In the genomic region with DNA sequence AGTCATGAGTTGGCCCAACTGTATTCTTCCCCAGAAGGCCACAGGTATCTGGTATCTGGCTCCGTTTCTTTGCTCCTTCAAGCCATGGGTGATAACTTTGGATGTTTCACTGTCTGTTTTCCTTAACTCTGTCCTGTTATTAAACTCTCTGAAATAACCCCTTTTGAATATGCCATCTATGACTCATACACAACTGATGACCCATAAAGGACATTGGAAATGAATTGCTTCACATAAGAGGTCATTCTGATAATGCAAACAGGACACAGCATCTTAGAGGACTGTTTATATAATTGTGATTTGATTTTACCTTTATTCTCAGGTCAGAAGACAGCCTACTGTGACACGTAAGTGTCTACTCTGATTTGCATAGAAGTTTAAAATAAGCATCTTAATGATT, we compare ENCODE assay signal across 32 cellular contexts.
"Had no signal": no experiment of that assay in that cellular context is flagged by ENCODE, and none has a peak within 500 bp of the region (broad histone marks: within the 10 kb centered on the region; RNA-seq: fewer than 3 reads in every experiment).

No MANE protein-coding gene starts in this region.

- H3K4me1 ChIP-seq: breast epithelium, right lobe of liver, thyroid gland, upper lobe of left lung had no signal

- DNase-seq: activated B cell treated with CpG ODN at 0.5 μM for 24 hours; activated CD4-positive, alpha-beta T cell treated with anti-CD3 and anti-CD28 coated beads for 36 hours; activated CD8-positive, alpha-beta memory T cell treated with anti-CD3 and anti-CD28 coated beads, Interleukin-2, amount 10 ng/mL, durations not matched to agents 7 days and 5 days; activated CD8-positive, alpha-beta T cell treated with anti-CD3 and anti-CD28 coated beads, Interleukin-2, amount 10 ng/mL, durations not matched to agents 7 days and 5 days; activated naive CD8-positive, alpha-beta T cell treated with anti-CD3 and anti-CD28 coated beads, Interleukin-2, amount 50 U/mL, for 24 hours; activated T-cell treated with anti-CD3 and anti-CD28 coated beads, Interleukin-2, amount 50 U/mL, for 48 hours; amygdala; central memory CD4-positive, alpha-beta T cell; kidney; left colon; naive B cell; nephron progenitor cell; ovary; right lobe of liver; stimulated activated CD4-positive, alpha-beta T cell treated with anti-CD3 and anti-CD28 coated beads, Interleukin-12 subunit alpha, Interleukin-12 subunit beta, amount 100 ng/mL, for 4 hours; stimulated activated CD4-positive, alpha-beta T cell treated with anti-CD3 and anti-CD28 coated beads, Interleukin-4, amount 100 ng/mL, for 24 hours; stimulated activated naive CD8-positive, alpha-beta T cell treated with anti-CD3 and anti-CD28 coated beads, Interleukin-15, amount 100 ng/mL, for 72 hours; substantia nigra; upper lobe of left lung had no signal

- H3K9me3 ChIP-seq: breast epithelium, neutrophil, ovary, right lobe of liver, thyroid gland, upper lobe of left lung had no signal

- H3K27ac Mint-ChIP-seq: activated B cell treated with CpG ODN at 0.5 μM for 24 hours; activated CD4-positive, alpha-beta T cell treated with anti-CD3 and anti-CD28 coated beads for 36 hours; activated CD8-positive, alpha-beta memory T cell treated with anti-CD3 and anti-CD28 coated beads, Interleukin-2, amount 10 ng/mL, durations not matched to agents 7 days and 5 days; activated CD8-positive, alpha-beta T cell treated with anti-CD3 and anti-CD28 coated beads, Interleukin-2, amount 10 ng/mL, durations not matched to agents 7 days and 5 days; activated naive CD4-positive, alpha-beta T cell treated with anti-CD3 and anti-CD28 coated beads, Interleukin-2, amount 50 U/mL, for 24 hours; activated naive CD8-positive, alpha-beta T cell treated with anti-CD3 and anti-CD28 coated beads, Interleukin-2, amount 50 U/mL, for 24 hours; activated T-helper 2 cell treated with anti-CD3 and anti-CD28 coated beads, Interferon-gamma antibody, Interleukin-2, Interleukin-4, amounts not matched to agents 10 μg/mL and 5 μg/mL and 100 μg/mL, durations not matched to agents 14 hours and 24 hours and 36 hours; mesothelial cell of epicardium; nephron progenitor cell; progenitor cell of endocrine pancreas; stimulated activated effector memory CD8-positive, alpha-beta T cell treated with anti-CD3 and anti-CD28 coated beads, Interleukin-12 subunit alpha, Interleukin-12 subunit beta, amount 100 ng/mL, for 72 hours; stimulated activated naive CD8-positive, alpha-beta T cell treated with anti-CD3 and anti-CD28 coated beads, Interleukin-15, amount 100 ng/mL, for 72 hours; T-helper 2 cell treated with Interferon-gamma antibody and Interleukin-4, amounts not matched to agents 5 μg/mL and 100 μg/mL, for 36 hours had no signal

- H3K27me3 Mint-ChIP-seq: activated B cell treated with CpG ODN at 0.5 μM for 24 hours; activated CD4-positive, alpha-beta T cell treated with anti-CD3 and anti-CD28 coated beads for 36 hours; activated CD8-positive, alpha-beta memory T cell treated with anti-CD3 and anti-CD28 coated beads, Interleukin-2, amount 10 ng/mL, durations not matched to agents 7 days and 5 days; activated naive CD4-positive, alpha-beta T cell treated with anti-CD3 and anti-CD28 coated beads, Interleukin-2, amount 50 U/mL, for 24 hours; activated naive CD8-positive, alpha-beta T cell treated with anti-CD3 and anti-CD28 coated beads, Interleukin-2, amount 50 U/mL, for 24 hours; naive B cell; stimulated activated naive CD8-positive, alpha-beta T cell treated with anti-CD3 and anti-CD28 coated beads, Interleukin-15, amount 100 ng/mL, for 72 hours had no signal

- H3K4me3 ChIP-seq: breast epithelium, hepatocyte, ovary, right lobe of liver, skin epidermis, thyroid gland, upper lobe of left lung had no signal

- H3K4me1 Mint-ChIP-seq: activated B cell treated with CpG ODN at 0.5 μM for 24 hours; activated CD4-positive, alpha-beta T cell treated with anti-CD3 and anti-CD28 coated beads for 36 hours; activated CD8-positive, alpha-beta memory T cell treated with anti-CD3 and anti-CD28 coated beads, Interleukin-2, amount 10 ng/mL, durations not matched to agents 7 days and 5 days; activated naive CD4-positive, alpha-beta T cell treated with anti-CD3 and anti-CD28 coated beads, Interleukin-2, amount 50 U/mL, for 24 hours; activated naive CD8-positive, alpha-beta T cell treated with anti-CD3 and anti-CD28 coated beads, Interleukin-2, amount 50 U/mL, for 24 hours; naive B cell; stimulated activated effector memory CD8-positive, alpha-beta T cell treated with anti-CD3 and anti-CD28 coated beads, Interleukin-12 subunit alpha, Interleukin-12 subunit beta, amount 100 ng/mL, for 72 hours; stimulated activated naive CD8-positive, alpha-beta T cell treated with anti-CD3 and anti-CD28 coated beads, Interleukin-15, amount 100 ng/mL, for 72 hours had no signal

- H3K79me2 ChIP-seq: hepatocyte had no signal

- H3K4me2 ChIP-seq: hepatocyte had no signal

- H2AFZ ChIP-seq: hepatocyte had no signal

- FAIRE-seq: frontal cortex, kidney had no signal

- H3K4me3 Mint-ChIP-seq: activated B cell treated with CpG ODN at 0.5 μM for 24 hours; activated CD4-positive, alpha-beta T cell treated with anti-CD3 and anti-CD28 coated beads for 36 hours; activated CD8-positive, alpha-beta memory T cell treated with anti-CD3 and anti-CD28 coated beads, Interleukin-2, amount 10 ng/mL, durations not matched to agents 7 days and 5 days; activated CD8-positive, alpha-beta T cell treated with anti-CD3 and anti-CD28 coated beads, Interleukin-2, amount 10 ng/mL, durations not matched to agents 7 days and 5 days; activated naive CD4-positive, alpha-beta T cell treated with anti-CD3 and anti-CD28 coated beads, Interleukin-2, amount 50 U/mL, for 24 hours; activated naive CD8-positive, alpha-beta T cell treated with anti-CD3 and anti-CD28 coated beads, Interleukin-2, amount 50 U/mL, for 24 hours; mesothelial cell of epicardium; naive B cell; nephron progenitor cell; stimulated activated effector memory CD8-positive, alpha-beta T cell treated with anti-CD3 and anti-CD28 coated beads, Interleukin-12 subunit alpha, Interleukin-12 subunit beta, amount 100 ng/mL, for 72 hours; stimulated activated naive CD8-positive, alpha-beta T cell treated with anti-CD3 and anti-CD28 coated beads, Interleukin-15, amount 100 ng/mL, for 72 hours; T-helper 2 cell treated with Interferon-gamma antibody and Interleukin-4, amounts not matched to agents 5 μg/mL and 100 μg/mL, for 36 hours had no signal

- H3K36me3 ChIP-seq: breast epithelium, neutrophil, ovary, right lobe of liver, thyroid gland, upper lobe of left lung had no signal

- H3K27ac ChIP-seq: breast epithelium, hepatocyte, neutrophil, ovary, right lobe of liver, skin epidermis, thyroid gland, upper lobe of left lung had no signal

- H3K9me3 Mint-ChIP-seq: activated B cell treated with CpG ODN at 0.5 μM for 24 hours; activated naive CD4-positive, alpha-beta T cell treated with anti-CD3 and anti-CD28 coated beads, Interleukin-2, amount 50 U/mL, for 24 hours; activated naive CD8-positive, alpha-beta T cell treated with anti-CD3 and anti-CD28 coated beads, Interleukin-2, amount 50 U/mL, for 24 hours; activated T-helper 2 cell treated with anti-CD3 and anti-CD28 coated beads, Interferon-gamma antibody, Interleukin-2, Interleukin-4, amounts not matched to agents 10 μg/mL and 5 μg/mL and 100 μg/mL, durations not matched to agents 14 hours and 24 hours and 36 hours; mesothelial cell of epicardium; nephron progenitor cell; T-helper 2 cell treated with Interferon-gamma antibody and Interleukin-4, amounts not matched to agents 5 μg/mL and 100 μg/mL, for 36 hours had no signal

- H3K27me3 ChIP-seq: breast epithelium, hepatocyte, neutrophil, ovary, right lobe of liver, thyroid gland, upper lobe of left lung had no signal

- ATAC-seq: activated CD4-positive, alpha-beta T cell treated with anti-CD3 and anti-CD28 coated beads for 36 hours; activated CD8-positive, alpha-beta memory T cell treated with anti-CD3 and anti-CD28 coated beads, Interleukin-2, amount 10 ng/mL, durations not matched to agents 7 days and 5 days; activated CD8-positive, alpha-beta T cell treated with anti-CD3 and anti-CD28 coated beads, Interleukin-2, amount 10 ng/mL, durations not matched to agents 7 days and 5 days; activated naive CD8-positive, alpha-beta T cell treated with anti-CD3 and anti-CD28 coated beads, Interleukin-2, amount 50 U/mL, for 24 hours; esophagus mucosa; left colon; right lobe of liver; stimulated activated effector memory CD8-positive, alpha-beta T cell treated with anti-CD3 and anti-CD28 coated beads, Interleukin-12 subunit alpha, Interleukin-12 subunit beta, amount 100 ng/mL, for 72 hours; stimulated activated naive CD8-positive, alpha-beta T cell treated with anti-CD3 and anti-CD28 coated beads, Interleukin-15, amount 100 ng/mL, for 72 hours had no signal

- H3K36me3 Mint-ChIP-seq: activated CD8-positive, alpha-beta memory T cell treated with anti-CD3 and anti-CD28 coated beads, Interleukin-2, amount 10 ng/mL, durations not matched to agents 7 days and 5 days; activated naive CD4-positive, alpha-beta T cell treated with anti-CD3 and anti-CD28 coated beads, Interleukin-2, amount 50 U/mL, for 24 hours; mesothelial cell of epicardium; naive B cell; stimulated activated effector memory CD8-positive, alpha-beta T cell treated with anti-CD3 and anti-CD28 coated beads, Interleukin-12 subunit alpha, Interleukin-12 subunit beta, amount 100 ng/mL, for 72 hours had no signal
